ENCODE assay signal across 1 cellular context in the genomic region with DNA sequence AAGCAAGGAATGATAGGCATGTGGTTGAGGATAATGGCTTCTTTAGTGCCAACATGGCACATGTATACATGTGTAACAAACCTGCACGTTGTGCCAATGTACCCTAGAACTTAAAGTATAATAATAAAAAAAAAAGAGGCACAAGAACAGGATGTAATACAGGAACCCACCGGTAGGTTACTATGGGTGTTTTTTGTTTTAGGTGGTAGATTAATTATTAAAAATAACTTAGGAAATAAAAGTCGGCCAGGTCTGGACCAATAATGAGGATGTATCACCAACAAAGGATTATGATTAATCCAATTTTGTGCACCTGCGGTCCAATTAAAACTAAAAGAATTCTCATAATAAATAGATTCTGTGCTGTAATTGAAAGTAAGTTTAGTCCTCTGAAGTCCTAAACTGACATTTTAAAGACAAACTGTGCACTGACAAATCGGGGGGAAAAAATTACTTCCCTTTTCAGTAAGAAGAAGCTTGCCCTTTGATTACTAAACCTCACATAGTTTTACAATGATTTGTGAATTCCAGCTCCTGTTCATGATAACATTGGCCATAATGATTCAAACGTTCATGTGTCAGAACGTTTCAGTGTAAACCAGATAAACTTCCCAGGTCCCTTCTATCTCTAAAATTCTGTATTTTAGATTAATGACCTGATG.
TF ChIP-seq lines count a peak whose summit lies in the region.

No MANE protein-coding gene starts in this region.

TF ChIP-seq in WTC11, 78 proteins besides CTCF, POLR2A, EP300 and RAD21 (continued from another document):
- TF ChIP-seq, protein P1, sequence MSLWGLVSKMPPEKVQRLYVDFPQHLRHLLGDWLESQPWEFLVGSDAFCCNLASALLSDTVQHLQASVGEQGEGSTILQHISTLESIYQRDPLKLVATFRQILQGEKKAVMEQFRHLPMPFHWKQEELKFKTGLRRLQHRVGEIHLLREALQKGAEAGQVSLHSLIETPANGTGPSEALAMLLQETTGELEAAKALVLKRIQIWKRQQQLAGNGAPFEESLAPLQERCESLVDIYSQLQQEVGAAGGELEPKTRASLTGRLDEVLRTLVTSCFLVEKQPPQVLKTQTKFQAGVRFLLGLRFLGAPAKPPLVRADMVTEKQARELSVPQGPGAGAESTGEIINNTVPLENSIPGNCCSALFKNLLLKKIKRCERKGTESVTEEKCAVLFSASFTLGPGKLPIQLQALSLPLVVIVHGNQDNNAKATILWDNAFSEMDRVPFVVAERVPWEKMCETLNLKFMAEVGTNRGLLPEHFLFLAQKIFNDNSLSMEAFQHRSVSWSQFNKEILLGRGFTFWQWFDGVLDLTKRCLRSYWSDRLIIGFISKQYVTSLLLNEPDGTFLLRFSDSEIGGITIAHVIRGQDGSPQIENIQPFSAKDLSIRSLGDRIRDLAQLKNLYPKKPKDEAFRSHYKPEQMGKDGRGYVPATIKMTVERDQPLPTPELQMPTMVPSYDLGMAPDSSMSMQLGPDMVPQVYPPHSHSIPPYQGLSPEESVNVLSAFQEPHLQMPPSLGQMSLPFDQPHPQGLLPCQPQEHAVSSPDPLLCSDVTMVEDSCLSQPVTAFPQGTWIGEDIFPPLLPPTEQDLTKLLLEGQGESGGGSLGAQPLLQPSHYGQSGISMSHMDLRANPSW (CRISPR knock-in tag; conservative IDR thresholded peaks at IDR 0.05; ENCODE audit: low read depth): no peak
- TF ChIP-seq, protein P2, sequence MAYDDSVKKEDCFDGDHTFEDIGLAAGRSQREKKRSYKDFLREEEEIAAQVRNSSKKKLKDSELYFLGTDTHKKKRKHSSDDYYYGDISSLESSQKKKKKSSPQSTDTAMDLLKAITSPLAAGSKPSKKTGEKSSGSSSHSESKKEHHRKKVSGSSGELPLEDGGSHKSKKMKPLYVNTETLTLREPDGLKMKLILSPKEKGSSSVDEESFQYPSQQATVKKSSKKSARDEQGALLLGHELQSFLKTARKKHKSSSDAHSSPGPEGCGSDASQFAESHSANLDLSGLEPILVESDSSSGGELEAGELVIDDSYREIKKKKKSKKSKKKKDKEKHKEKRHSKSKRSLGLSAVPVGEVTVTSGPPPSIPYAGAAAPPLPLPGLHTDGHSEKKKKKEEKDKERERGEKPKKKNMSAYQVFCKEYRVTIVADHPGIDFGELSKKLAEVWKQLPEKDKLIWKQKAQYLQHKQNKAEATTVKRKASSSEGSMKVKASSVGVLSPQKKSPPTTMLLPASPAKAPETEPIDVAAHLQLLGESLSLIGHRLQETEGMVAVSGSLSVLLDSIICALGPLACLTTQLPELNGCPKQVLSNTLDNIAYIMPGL (CRISPR knock-in tag; IDR thresholded peaks at IDR 0.05): no peak
- TF ChIP-seq ATF1 (CRISPR knock-in tag; IDR thresholded peaks at IDR 0.05): no peak
TF ChIP-seq in WTC11: peak in this region for 0.
